In genomic region chr6:27388293-27389197, GRCh38 we compare ENCODE assay signal across 1 cellular context.
TF ChIP-seq lines count a peak whose summit lies in the region.

Gene ZNF391, plus strand, starts transcription at chr6:27388759. Its CDS starts 11,612 bp downstream, at chr6:27400371.

TF ChIP-seq in K562, 482 proteins besides CTCF, POLR2A, EP300 and RAD21 (continued from another document and continues in another):
- TF ChIP-seq CUX1 (CRISPR knock-in tag; IDR thresholded peaks at IDR 0.05) (no peak), WHSC1 (IDR thresholded peaks at IDR 0.05; ENCODE audit: low read length) (no peak), ZNF143 (CRISPR knock-in tag; IDR thresholded peaks at IDR 0.05) (peak; percentile 61; the same call in 1 of the 2 replicates), GMEB1 (CRISPR knock-in tag; IDR thresholded peaks at IDR 0.05) (peak; percentile 85), HNRNPH1 (optimal IDR thresholded peaks at IDR 0.05; ENCODE audit: low read depth, low read length) (no peak), RCOR1 (IDR thresholded peaks at IDR 0.05; ENCODE audit: borderline replicate concordance in 1 of 2, low read depth in 2 of 2, low read length in 2 of 2) (peak in 1 of 2 experiments; percentile 77; a peak in 2 of 4 replicates), TEAD4 (IDR thresholded peaks at IDR 0.05; ENCODE audit: low read length) (peak; percentile 60), TEAD4 (CRISPR knock-in tag; IDR thresholded peaks at IDR 0.05; ENCODE audit: borderline replicate concordance) (no peak), MAX (CRISPR knock-in tag; IDR thresholded peaks at IDR 0.05) (peak; percentile 78), RBBP5 (IDR thresholded peaks at IDR 0.05; ENCODE audit: borderline replicate concordance, insufficient read depth, low read length, poor library complexity, severe bottlenecking) (peak; percentile 98), ZBTB43 (CRISPR knock-in tag; IDR thresholded peaks at IDR 0.05) (no peak; the same call in 1 of the 2 replicates), KDM4B (IDR thresholded peaks at IDR 0.05; ENCODE audit: borderline replicate concordance in 2 of 2, low read depth in 1 of 2) (no peak; a peak in 2 of 4 replicates), GTF2F1 (IDR thresholded peaks at IDR 0.05; ENCODE audit: low read depth, low read length) (no peak), ZNF592 (IDR thresholded peaks at IDR 0.05) (peak; percentile 74), ZNF764 (CRISPR knock-in tag; IDR thresholded peaks at IDR 0.05; ENCODE audit: low read depth) (no peak), HNRNPLL (IDR thresholded peaks at IDR 0.05; ENCODE audit: low read depth, low read length, poor library complexity, severe bottlenecking) (peak; percentile 80), SP2 (IDR thresholded peaks at IDR 0.05; ENCODE audit: extremely low read depth, low read depth, low read length, poor library complexity, severe bottlenecking) (no peak), POLR2AphosphoS2 (IDR thresholded peaks at IDR 0.05; ENCODE audit: low read length) (no peak; the same call in 1 of the 2 replicates), NCOA4 (IDR thresholded peaks at IDR 0.05; ENCODE audit: partially characterized antibody) (no peak), THRB (CRISPR knock-in tag; conservative IDR thresholded peaks at IDR 0.05) (peak; percentile 44; the same call in 1 of the 2 replicates), ID3 (CRISPR knock-in tag; IDR thresholded peaks at IDR 0.05) (no peak), ID3 (tag; IDR thresholded peaks at IDR 0.05) (peak; percentile 91), PRDM10 (IDR thresholded peaks at IDR 0.05; ENCODE audit: partially characterized antibody) (peak; percentile 84), RBM17 (IDR thresholded peaks at IDR 0.05; ENCODE audit: borderline replicate concordance, low read depth, low read length) (no peak), ZNF696 (CRISPR knock-in tag; conservative IDR thresholded peaks at IDR 0.05) (no peak), MAFF (IDR thresholded peaks at IDR 0.05; ENCODE audit: low read length) (no peak), LARP7 (IDR thresholded peaks at IDR 0.05) (peak; percentile 78), ARID2 (IDR thresholded peaks at IDR 0.05) (no peak), CXXC5 (CRISPR knock-in tag; IDR thresholded peaks at IDR 0.05) (peak; percentile 99), MCM3 (IDR thresholded peaks at IDR 0.05) (no peak), NEUROD1 (IDR thresholded peaks at IDR 0.05; ENCODE audit: borderline replicate concordance, low read depth, low read length, partially characterized antibody) (peak; percentile 65)
